1 cellular context compared by ENCODE assay signal in genomic region chr7:7662527-7662926, GRCh38.
TF ChIP-seq lines count a peak whose summit lies in the region.

No MANE protein-coding gene starts in this region.

TF ChIP-seq in WTC11, 78 proteins besides CTCF, POLR2A, EP300 and RAD21 (continued from another document):
- TF ChIP-seq ARID4B (CRISPR knock-in tag; IDR thresholded peaks at IDR 0.05; ENCODE audit: borderline replicate concordance) (no peak), NR1H2 (CRISPR knock-in tag; IDR thresholded peaks at IDR 0.05) (no peak), MXD4 (CRISPR knock-in tag; IDR thresholded peaks at IDR 0.05; ENCODE audit: borderline replicate concordance) (no peak)
